Comparison of ENCODE assay signal across 8 cellular contexts in the genomic region with DNA sequence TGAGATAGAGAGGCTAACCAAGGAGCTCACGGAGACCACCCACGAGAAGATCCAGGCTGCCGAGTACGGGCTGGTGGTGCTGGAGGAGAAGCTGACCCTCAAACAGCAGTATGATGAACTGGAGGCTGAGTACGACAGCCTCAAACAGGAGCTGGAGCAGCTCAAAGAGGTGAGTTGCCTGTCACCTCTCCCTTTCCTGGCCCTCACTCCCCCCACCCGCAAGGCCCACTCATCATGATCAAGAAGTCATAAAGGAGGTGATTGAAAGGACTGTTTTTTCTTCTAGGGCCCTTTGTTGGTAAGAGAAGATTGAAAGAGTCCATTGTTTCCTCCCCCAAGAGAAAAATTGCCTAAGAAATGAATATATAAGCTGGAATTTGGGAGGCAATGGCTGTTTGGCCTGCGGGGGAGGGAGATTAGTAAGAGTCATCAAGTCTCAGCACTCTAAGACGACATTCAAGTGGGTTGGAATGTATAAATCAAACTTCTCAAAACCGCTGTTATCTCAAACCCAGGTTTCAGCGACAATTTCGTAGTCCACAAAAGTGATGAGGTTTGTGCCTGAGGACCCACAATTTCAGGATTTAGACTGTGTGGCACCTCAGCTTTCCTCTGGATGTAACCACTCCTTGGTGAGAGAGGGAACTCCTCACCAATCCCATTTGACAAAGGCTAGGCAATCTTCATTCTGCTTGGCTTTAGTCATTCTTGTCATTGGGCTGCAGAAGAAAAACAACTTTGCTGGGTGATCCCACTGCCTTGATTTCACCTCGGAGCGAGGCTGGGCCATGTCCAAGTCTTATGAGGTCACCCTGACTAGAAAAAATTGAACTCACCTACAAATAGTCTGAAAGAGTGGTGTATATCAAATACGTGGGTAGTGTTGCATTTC. TPM values are rescaled to one million over a fixed set of nuclear protein-coding genes. Genes with fewer than 3 reads are reported as not detected.
DNase-seq lines count a peak whose midpoint lies in the region; ATAC-seq lines count a peak whose summit lies in the region.

No MANE protein-coding gene starts in this region.

- H3K27ac Mint-ChIP-seq in activated CD4-positive, alpha-beta T cell treated with anti-CD3 and anti-CD28 coated beads for 36 hours = peak overlapping the region; percentile 87
- peak overlapping the region; percentile 95 for H3K27ac Mint-ChIP-seq in memory B cell
- peak overlapping the region; percentile 95 for H3K27ac Mint-ChIP-seq in stimulated activated memory B cell treated with anti-CD40 and anti-IgM and Interleukin-4, amounts not matched to agents 10 μg/mL and 1 μg/mL and 100 μg/mL, for 72 hours

- peak overlapping the region; percentile 83 for H3K4me3 Mint-ChIP-seq in activated CD4-positive, alpha-beta T cell treated with anti-CD3 and anti-CD28 coated beads for 36 hours
- H3K4me3 Mint-ChIP-seq in memory B cell = peak overlapping the region; percentile 86
- peak overlapping the region; percentile 97 for H3K4me3 Mint-ChIP-seq in stimulated activated memory B cell treated with anti-CD40 and anti-IgM and Interleukin-4, amounts not matched to agents 10 μg/mL and 1 μg/mL and 100 μg/mL, for 72 hours

- DNase-seq in ACHN = peak; percentile 79
- DNase-seq in HuH-7.5 (ENCODE audit: low spot score) = peak; percentile 25
- DNase-seq in activated CD4-positive, alpha-beta T cell treated with anti-CD3 and anti-CD28 coated beads for 36 hours = peak; percentile 68
- DNase-seq in dedifferentiated amniotic fluid mesenchymal stem cell (ENCODE audit: extremely low spot score) = peak; percentile 56
- peak in 1 of 2 donors; percentile 13 for DNase-seq in memory B cell (ENCODE audit: low spot score in 2 of 2)

- ATAC-seq in GM18907 (IDR thresholded peaks at IDR 0.05; ENCODE audit: unreplicated experiment) (peak; percentile 15), memory B cell (ENCODE audit: low read depth) (peak; percentile 1), GM21367 (IDR thresholded peaks at IDR 0.05; ENCODE audit: unreplicated experiment) (no peak)
- ATAC-seq in activated CD4-positive, alpha-beta T cell treated with anti-CD3 and anti-CD28 coated beads for 36 hours = peak; percentile 50
- ATAC-seq in stimulated activated memory B cell treated with anti-CD40 and anti-IgM and Interleukin-4, amounts not matched to agents 10 μg/mL and 1 μg/mL and 100 μg/mL, for 72 hours = peak; percentile 3

- H3K27me3 Mint-ChIP-seq in activated CD4-positive, alpha-beta T cell treated with anti-CD3 and anti-CD28 coated beads for 36 hours = peaks cover 2% of the 10 kb centered on the region
- no peaks in the 10 kb centered on the region for H3K27me3 Mint-ChIP-seq in memory B cell
- no peaks in the 10 kb centered on the region for H3K27me3 Mint-ChIP-seq in stimulated activated memory B cell treated with anti-CD40 and anti-IgM and Interleukin-4, amounts not matched to agents 10 μg/mL and 1 μg/mL and 100 μg/mL, for 72 hours

- in situ Hi-C loops in ACHN (cut with HindIII; ENCODE audit: low pct_ligation_motif_present, low pct_unique_long_range_greater_than_20kb, low sequenced_read_pairs) = no loop called here

- H3K9me3 Mint-ChIP-seq in activated CD4-positive, alpha-beta T cell treated with anti-CD3 and anti-CD28 coated beads for 36 hours (ENCODE audit: low read depth) = no peaks in the 10 kb centered on the region
- H3K9me3 Mint-ChIP-seq in memory B cell = no peaks in the 10 kb centered on the region
- no peaks in the 10 kb centered on the region for H3K9me3 Mint-ChIP-seq in stimulated activated memory B cell treated with anti-CD40 and anti-IgM and Interleukin-4, amounts not matched to agents 10 μg/mL and 1 μg/mL and 100 μg/mL, for 72 hours

- POLR2A ChIA-PET in activated CD4-positive, alpha-beta T cell treated with anti-CD3 and anti-CD28 coated beads for 36 hours (lab: Charles Lee) = interaction anchor here (0.5 to 1.3 kb wide), 4 partner anchors 10 to 379 kb away, joined by 3 to 4 read pairs (median 4); a partner anchor contains a TSS

- H3K4me1 Mint-ChIP-seq in activated CD4-positive, alpha-beta T cell treated with anti-CD3 and anti-CD28 coated beads for 36 hours = peaks cover 20% of the 10 kb centered on the region
- H3K4me1 Mint-ChIP-seq in memory B cell = peaks cover 28% of the 10 kb centered on the region
- peaks cover 32% of the 10 kb centered on the region for H3K4me1 Mint-ChIP-seq in stimulated activated memory B cell treated with anti-CD40 and anti-IgM and Interleukin-4, amounts not matched to agents 10 μg/mL and 1 μg/mL and 100 μg/mL, for 72 hours

- peaks cover 4% of the 10 kb centered on the region for H3K36me3 Mint-ChIP-seq in activated CD4-positive, alpha-beta T cell treated with anti-CD3 and anti-CD28 coated beads for 36 hours (ENCODE audit: low read depth)
- H3K36me3 Mint-ChIP-seq in memory B cell = peaks cover 9% of the 10 kb centered on the region
- H3K36me3 Mint-ChIP-seq in stimulated activated memory B cell treated with anti-CD40 and anti-IgM and Interleukin-4, amounts not matched to agents 10 μg/mL and 1 μg/mL and 100 μg/mL, for 72 hours = peaks cover 7% of the 10 kb centered on the region

- CTCF ChIA-PET in activated CD4-positive, alpha-beta T cell treated with anti-CD3 and anti-CD28 coated beads for 36 hours (lab: Charles Lee) = interaction anchor here (0.8 to 1.7 kb wide), 3 partner anchors 44 to 455 kb away, joined by 3 to 8 read pairs (median 4); no protein-coding TSS in a partner anchor

- intact Hi-C loops in activated CD4-positive, alpha-beta T cell treated with anti-CD3 and anti-CD28 coated beads for 36 hours (cut with DNase I, micrococcal nuclease) = loop anchor here (2.0 to 5.0 kb wide), 6 partner anchors 27 to 781 kb away; a partner anchor contains a TSS

RNA-seq across cellular contexts. Expression of a gene that starts 1.0 kb away (rescaled TPM):
- total RNA-seq in activated CD4-positive, alpha-beta T cell treated with anti-CD3 and anti-CD28 coated beads for 36 hours = 10 to 100 TPM; 12.7 to 15.1 TPM
